Comparison of ENCODE assay signal across 8 cellular contexts in the genomic region with DNA sequence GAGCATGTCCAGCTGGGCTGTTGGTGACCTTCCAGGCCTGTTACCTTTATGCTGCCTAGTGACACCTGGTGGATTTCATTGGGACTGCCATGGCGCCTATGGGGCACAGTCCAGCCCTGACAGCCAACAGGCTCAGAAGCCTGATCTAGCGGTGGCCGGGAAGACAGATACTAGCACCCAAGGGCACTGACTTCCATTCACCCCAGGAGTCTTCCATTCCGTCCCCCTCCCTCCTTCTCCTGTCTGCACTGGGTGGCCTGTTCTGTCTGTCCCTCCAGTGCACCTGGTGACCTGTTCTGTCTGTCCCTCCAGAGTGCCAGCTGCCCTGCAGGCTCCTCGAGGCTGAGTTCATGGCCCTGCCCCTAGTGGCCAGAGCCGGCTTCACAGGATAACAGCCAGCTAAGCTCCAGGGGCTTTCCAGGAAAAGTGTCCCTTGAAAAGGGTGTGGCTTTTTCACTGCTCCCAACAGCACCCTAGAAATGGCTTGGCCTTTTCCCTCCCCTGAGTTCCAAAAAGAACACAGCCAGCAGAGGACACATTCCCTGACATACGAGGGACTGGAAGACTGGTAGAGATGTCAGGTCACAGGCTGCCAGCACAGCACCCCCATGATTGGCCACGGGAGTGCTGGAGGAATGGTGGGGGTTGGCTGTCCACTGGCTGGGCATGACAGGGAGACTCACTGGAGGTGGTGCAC. TPM values are rescaled to one million over a fixed set of nuclear protein-coding genes. Genes with fewer than 3 reads are reported as not detected.
DNase-seq lines count a peak whose midpoint lies in the region; ATAC-seq lines count a peak whose summit lies in the region.
"Not testable (repeated sequence)": the region's sequence is repeated elsewhere in the genome, so short reads cannot be mapped to it uniquely, and the experiment has no call there.

No MANE protein-coding gene starts in this region.

- CTCF ChIA-PET in naive thymus-derived CD4-positive, alpha-beta T cell (lab: Charles Lee): interaction anchor here (0.6 to 1.8 kb wide), 4 partner anchors 9 to 858 kb away, joined by 3 to 8 read pairs (median 4); no protein-coding TSS in a partner anchor

- peak; percentile 74 for DNase-seq in CD1c-positive myeloid dendritic cell (ENCODE audit: extremely low spot score)
- DNase-seq in SW480 (ENCODE audit: low spot score): peak; percentile 72
- peak; percentile 58 for DNase-seq in germinal center (ENCODE audit: low spot score)
- DNase-seq in naive thymus-derived CD4-positive, alpha-beta T cell: peak; percentile 53 to 72 (median 69)
- peak; percentile 45 for DNase-seq in stimulated activated CD8-positive, alpha-beta memory T cell treated with anti-CD3 and anti-CD28 coated beads, Interleukin-15, amount 100 ng/mL, for 1 hour (ENCODE audit: low read depth)

- not testable (repeated sequence) for H3K4me1 ChIP-seq in naive thymus-derived CD4-positive, alpha-beta T cell (ENCODE audit: control insufficient read depth in 2 of 2, insufficient read depth in 2 of 2, low read length in 2 of 2)

- H3K27me3 ChIP-seq in naive thymus-derived CD4-positive, alpha-beta T cell (ENCODE audit: control insufficient read depth in 2 of 2, insufficient read depth in 2 of 2, low read length in 2 of 2): not testable (repeated sequence)

- not testable (repeated sequence) for H3K9me3 Mint-ChIP-seq in activated naive CD4-positive, alpha-beta T cell treated with anti-CD3 and anti-CD28 coated beads, Interleukin-2, amount 50 U/mL, for 24 hours; naive thymus-derived CD4-positive, alpha-beta T cell

- ATAC-seq in GM19397 (IDR thresholded peaks at IDR 0.05; ENCODE audit: unreplicated experiment): peak; percentile 86
- peak; percentile 82 for ATAC-seq in HG03196 (IDR thresholded peaks at IDR 0.05; ENCODE audit: unreplicated experiment)
- ATAC-seq in naive thymus-derived CD4-positive, alpha-beta T cell: peak; percentile 96

- H3K36me3 ChIP-seq in naive thymus-derived CD4-positive, alpha-beta T cell (ENCODE audit: control insufficient read depth in 2 of 3, insufficient read depth in 3 of 3, low read length in 3 of 3): not testable (repeated sequence)

- H3K9me3 ChIP-seq in naive thymus-derived CD4-positive, alpha-beta T cell (ENCODE audit: control insufficient read depth in 2 of 3, low read length in 3 of 3): not testable (repeated sequence)

- H3K27ac ChIP-seq in naive thymus-derived CD4-positive, alpha-beta T cell (ENCODE audit: low read depth, low read length): not testable (repeated sequence)

- H3K36me3 Mint-ChIP-seq in activated naive CD4-positive, alpha-beta T cell treated with anti-CD3 and anti-CD28 coated beads, Interleukin-2, amount 50 U/mL, for 24 hours; naive thymus-derived CD4-positive, alpha-beta T cell: not testable (repeated sequence)

- H3K27ac Mint-ChIP-seq in activated naive CD4-positive, alpha-beta T cell treated with anti-CD3 and anti-CD28 coated beads, Interleukin-2, amount 50 U/mL, for 24 hours: not testable (repeated sequence)
- H3K27ac Mint-ChIP-seq in naive thymus-derived CD4-positive, alpha-beta T cell: peak overlapping the region in 1 of 9 donors; percentile 17

- H3K4me3 Mint-ChIP-seq in activated naive CD4-positive, alpha-beta T cell treated with anti-CD3 and anti-CD28 coated beads, Interleukin-2, amount 50 U/mL, for 24 hours: peak overlapping the region; percentile 56
- peak overlapping the region; percentile 54 to 88 (median 81) for H3K4me3 Mint-ChIP-seq in naive thymus-derived CD4-positive, alpha-beta T cell

- POLR2A ChIA-PET in naive thymus-derived CD4-positive, alpha-beta T cell (lab: Charles Lee): not testable (repeated sequence)

- intact Hi-C loops in naive thymus-derived CD4-positive, alpha-beta T cell (cut with micrococcal nuclease): loop anchor here (10.0 kb wide), 3 partner anchors 66 to 356 kb away; no protein-coding TSS in a partner anchor

- H3K4me1 Mint-ChIP-seq in activated naive CD4-positive, alpha-beta T cell treated with anti-CD3 and anti-CD28 coated beads, Interleukin-2, amount 50 U/mL, for 24 hours: not testable (repeated sequence)
- H3K4me1 Mint-ChIP-seq in naive thymus-derived CD4-positive, alpha-beta T cell: peaks cover 0 to 10% (median 5%) of the 10 kb centered on the region in 7 donors

- not testable (repeated sequence) for H3K4me3 ChIP-seq in naive thymus-derived CD4-positive, alpha-beta T cell (ENCODE audit: low read length)

- H3K27me3 Mint-ChIP-seq in activated naive CD4-positive, alpha-beta T cell treated with anti-CD3 and anti-CD28 coated beads, Interleukin-2, amount 50 U/mL, for 24 hours: not testable (repeated sequence)
- H3K27me3 Mint-ChIP-seq in naive thymus-derived CD4-positive, alpha-beta T cell: peaks cover 5 to 23% (median 8%) of the 10 kb centered on the region in 5 donors

RNA-seq across cellular contexts. Expression of a gene that starts 15.2 kb away (rescaled TPM):
- under 1 TPM in 3 of 5 experiments, not detected in 2; 0.57 to 0.69 (median 0.64) TPM for total RNA-seq in naive thymus-derived CD4-positive, alpha-beta T cell
- polyA plus RNA-seq in naive thymus-derived CD4-positive, alpha-beta T cell: under 1 TPM in 1 of 2 donors, not detected in 1; 0.21 TPM

RNA-seq across cellular contexts. Expression of a gene that starts 15.2 kb away (rescaled TPM):
- 10 to 100 TPM; 11.9 to 26.5 (median 16.2) TPM for total RNA-seq in naive thymus-derived CD4-positive, alpha-beta T cell
- 10 to 100 TPM in 1 of 2 donors, 1 to 10 TPM in 1; 9.6 to 13.3 TPM for polyA plus RNA-seq in naive thymus-derived CD4-positive, alpha-beta T cell

RNA-seq across cellular contexts. Expression of a gene that starts 16.3 kb away (rescaled TPM):
- under 1 TPM in 3 of 5 experiments, not detected in 2; 0.27 to 0.70 (median 0.49) TPM for total RNA-seq in naive thymus-derived CD4-positive, alpha-beta T cell
- not detected for polyA plus RNA-seq in naive thymus-derived CD4-positive, alpha-beta T cell
